ENCODE assay signal across 12 cellular contexts in the genomic region with DNA sequence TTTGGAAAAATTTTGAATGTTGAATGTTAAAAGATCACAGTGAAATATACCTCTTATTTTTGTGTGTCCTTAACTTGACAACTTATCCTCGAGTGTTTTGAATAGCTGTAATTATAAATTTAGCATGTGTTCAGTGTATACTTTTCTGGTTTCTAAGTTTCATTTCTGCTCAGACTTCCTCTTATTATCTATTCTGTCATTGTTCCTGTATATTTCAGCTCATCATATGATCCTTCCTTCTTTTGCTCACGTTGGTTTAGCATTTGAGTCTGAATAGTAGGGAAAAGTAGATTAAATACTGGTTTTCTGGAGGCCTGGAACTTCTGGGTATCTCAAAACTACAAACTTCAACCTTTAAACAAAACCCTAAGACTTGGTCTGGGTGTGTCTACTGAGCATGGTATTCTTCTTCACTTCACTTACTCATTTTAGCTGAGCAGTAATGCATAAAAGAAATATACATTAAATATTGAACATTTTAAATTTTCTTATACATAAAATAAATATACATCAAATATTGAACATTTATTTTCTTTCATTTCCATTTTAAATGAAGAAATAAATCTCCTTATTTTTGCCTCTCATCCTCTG. TPM values are rescaled to one million over a fixed set of nuclear protein-coding genes. Genes with fewer than 3 reads are reported as not detected.
DNase-seq lines count a peak whose midpoint lies in the region; ATAC-seq lines count a peak whose summit lies in the region.
"Had no signal": no experiment of that assay in that cellular context is flagged by ENCODE, and none has a peak within 500 bp of the region (broad histone marks: within the 10 kb centered on the region; RNA-seq: fewer than 3 reads in every experiment).

No MANE protein-coding gene starts in this region.

- H3K27ac Mint-ChIP-seq in activated T-cell treated with anti-CD3 and anti-CD28 coated beads, Interleukin-2, amount 50 U/mL, for 72 hours, result peak overlapping the region; percentile 94
- H3K27ac Mint-ChIP-seq in stimulated activated naive B cell treated with anti-CD40 and anti-IgM and Interleukin-4, amounts not matched to agents 10 μg/mL and 1 μg/mL and 100 μg/mL, for 72 hours, result peak overlapping the region; percentile 83

- peak overlapping the region in 1 of 2 donors; percentile 70 for H3K4me3 Mint-ChIP-seq in activated T-cell treated with anti-CD3 and anti-CD28 coated beads, Interleukin-2, amount 50 U/mL, for 72 hours
- H3K4me3 Mint-ChIP-seq in stimulated activated naive B cell treated with anti-CD40 and anti-IgM and Interleukin-4, amounts not matched to agents 10 μg/mL and 1 μg/mL and 100 μg/mL, for 72 hours, result peak overlapping the region; percentile 37 to 40

- in situ Hi-C loops in SK-MEL-5 (cut with HindIII; ENCODE audit: low pct_unique_long_range_greater_than_20kb, low sequenced_read_pairs), result no loop called here

- H3K27me3 Mint-ChIP-seq in activated T-cell treated with anti-CD3 and anti-CD28 coated beads, Interleukin-2, amount 50 U/mL, for 72 hours (ENCODE audit: low read depth), result no peaks in the 10 kb centered on the region
- H3K27me3 Mint-ChIP-seq in stimulated activated naive B cell treated with anti-CD40 and anti-IgM and Interleukin-4, amounts not matched to agents 10 μg/mL and 1 μg/mL and 100 μg/mL, for 72 hours, result no peaks in the 10 kb centered on the region

- no peak for ATAC-seq in activated T-cell treated with anti-CD3 and anti-CD28 coated beads, Interleukin-2, amount 50 U/mL, for 72 hours (replicated peaks in 1 of 2)
- peak; percentile 91 for ATAC-seq in HG02938 (IDR thresholded peaks at IDR 0.05; ENCODE audit: unreplicated experiment)
- peak; percentile 91 to 92 for ATAC-seq in stimulated activated naive B cell treated with anti-CD40 and anti-IgM and Interleukin-4, amounts not matched to agents 10 μg/mL and 1 μg/mL and 100 μg/mL, for 72 hours (replicated peaks)

- no peak for DNase-seq in activated T-cell treated with anti-CD3 and anti-CD28 coated beads, Interleukin-2, amount 50 U/mL, for 72 hours
- DNase-seq in activated T-cell treated with anti-CD3 and anti-CD28 coated beads, Interleukin-2, amount 50 U/mL, for 48 hours, result no peak
- DNase-seq in SK-MEL-5 (ENCODE audit: low read depth, low spot score), result peak; percentile 4
- DNase-seq in stimulated activated naive B cell treated with anti-CD40 and anti-IgM and Interleukin-4, amounts not matched to agents 10 μg/mL and 1 μg/mL and 100 μg/mL, for 72 hours, result no peak
- DNase-seq in activated gamma-delta T cell treated with Interleukin-2 at 50 U/mL for 16 hours, result no peak
- DNase-seq in OCI-M2 (lab: John Stamatoyannopoulos, UW; ENCODE audit: unreplicated experiment), result no peak
- DNase-seq in NCI-H2171 (lab: John Stamatoyannopoulos, UW), result no peak
- DNase-seq: effector CD8-positive, alpha-beta T cell; left cardiac atrium; NCI-H1105 had no signal

- H3K36me3 Mint-ChIP-seq in activated T-cell treated with anti-CD3 and anti-CD28 coated beads, Interleukin-2, amount 50 U/mL, for 72 hours (ENCODE audit: insufficient read depth in 2 of 2), result peaks cover 9 to 13% of the 10 kb centered on the region in 2 donors
- H3K36me3 Mint-ChIP-seq in stimulated activated naive B cell treated with anti-CD40 and anti-IgM and Interleukin-4, amounts not matched to agents 10 μg/mL and 1 μg/mL and 100 μg/mL, for 72 hours, result peaks cover 6 to 11% of the 10 kb centered on the region in 2 donors

- H3K4me1 Mint-ChIP-seq in activated T-cell treated with anti-CD3 and anti-CD28 coated beads, Interleukin-2, amount 50 U/mL, for 72 hours (ENCODE audit: low read depth), result peaks cover 47% of the 10 kb centered on the region
- H3K4me1 Mint-ChIP-seq in stimulated activated naive B cell treated with anti-CD40 and anti-IgM and Interleukin-4, amounts not matched to agents 10 μg/mL and 1 μg/mL and 100 μg/mL, for 72 hours, result peaks cover 24 to 55% of the 10 kb centered on the region in 2 donors

- H3K9me3 Mint-ChIP-seq in activated T-cell treated with anti-CD3 and anti-CD28 coated beads, Interleukin-2, amount 50 U/mL, for 72 hours, result peaks cover 8 to 9% of the 10 kb centered on the region in 2 donors
- H3K9me3 Mint-ChIP-seq in stimulated activated naive B cell treated with anti-CD40 and anti-IgM and Interleukin-4, amounts not matched to agents 10 μg/mL and 1 μg/mL and 100 μg/mL, for 72 hours, result peaks cover 8 to 10% of the 10 kb centered on the region in 2 donors

RNA-seq across cellular contexts. Expression of a gene that starts 3.3 kb away (rescaled TPM):
- total RNA-seq in activated T-cell treated with anti-CD3 and anti-CD28 coated beads, Interleukin-2, amount 50 U/mL, for 72 hours, result not detected
- not detected in 2 replicates for total RNA-seq in SK-MEL-5 (2014; rRNA removed; shearing (Covaris generic))
- not detected in 2 replicates for polyA plus RNA-seq in SK-MEL-5 (2015; cell fraction: cytosol; rRNA removed)
- not detected in 2 replicates for polyA plus RNA-seq in SK-MEL-5 (2015; cell fraction: nucleus; rRNA removed)
- total RNA-seq: left cardiac atrium had no signal
- polyA plus RNA-seq: AG04450 had no signal

Comparison
In these comparisons a context has a peak if more than half of its experiments do, and no peak if none do; other contexts are left out.
1. ATAC-seq: peak in HG02938 (single experiment) and stimulated activated naive B cell treated with anti-CD40 and anti-IgM and Interleukin-4, amounts not matched to agents 10 μg/mL and 1 μg/mL and 100 μg/mL, for 72 hours (2 of 2); none in activated T-cell treated with anti-CD3 and anti-CD28 coated beads, Interleukin-2, amount 50 U/mL, for 72 hours (0 of 2).